In genomic region chr12:57451233-57451778, GRCh38 we compare ENCODE assay signal across 2 cellular contexts.
TF ChIP-seq lines count a peak whose summit lies in the region.

No MANE protein-coding gene starts in this region.

TF ChIP-seq in SK-N-SH, 30 proteins besides CTCF, POLR2A, EP300 and RAD21 (continued from another document):
- TF ChIP-seq GABPA (IDR thresholded peaks at IDR 0.05; ENCODE audit: low read depth) = no peak
- no peak for TF ChIP-seq YY1 (IDR thresholded peaks at IDR 0.05; ENCODE audit: low read depth)

TF ChIP-seq in SK-N-SH treated with all-trans-retinoic acid at 6 μM for 48 hours, 23 proteins besides CTCF, POLR2A, EP300 and RAD21 (continued from another document):
- TF ChIP-seq PPARA (CRISPR knock-in tag; IDR thresholded peaks at IDR 0.05; ENCODE audit: borderline replicate concordance) = no peak
- TF ChIP-seq, protein P1, sequence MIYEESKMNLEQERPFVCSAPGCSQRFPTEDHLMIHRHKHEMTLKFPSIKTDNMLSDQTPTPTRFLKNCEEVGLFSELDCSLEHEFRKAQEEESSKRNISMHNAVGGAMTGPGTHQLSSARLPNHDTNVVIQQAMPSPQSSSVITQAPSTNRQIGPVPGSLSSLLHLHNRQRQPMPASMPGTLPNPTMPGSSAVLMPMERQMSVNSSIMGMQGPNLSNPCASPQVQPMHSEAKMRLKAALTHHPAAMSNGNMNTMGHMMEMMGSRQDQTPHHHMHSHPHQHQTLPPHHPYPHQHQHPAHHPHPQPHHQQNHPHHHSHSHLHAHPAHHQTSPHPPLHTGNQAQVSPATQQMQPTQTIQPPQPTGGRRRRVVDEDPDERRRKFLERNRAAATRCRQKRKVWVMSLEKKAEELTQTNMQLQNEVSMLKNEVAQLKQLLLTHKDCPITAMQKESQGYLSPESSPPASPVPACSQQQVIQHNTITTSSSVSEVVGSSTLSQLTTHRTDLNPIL (CRISPR knock-in tag; IDR thresholded peaks at IDR 0.05; ENCODE audit: low read depth) = no peak
- no peak for TF ChIP-seq ZFP30 (CRISPR knock-in tag; IDR thresholded peaks at IDR 0.05)
- no peak for TF ChIP-seq SNAI2 (CRISPR knock-in tag; IDR thresholded peaks at IDR 0.05)
- no peak for TF ChIP-seq RARB (CRISPR knock-in tag; IDR thresholded peaks at IDR 0.05)
